Comparison of ENCODE assay signal across 34 cellular contexts in the genomic region with DNA sequence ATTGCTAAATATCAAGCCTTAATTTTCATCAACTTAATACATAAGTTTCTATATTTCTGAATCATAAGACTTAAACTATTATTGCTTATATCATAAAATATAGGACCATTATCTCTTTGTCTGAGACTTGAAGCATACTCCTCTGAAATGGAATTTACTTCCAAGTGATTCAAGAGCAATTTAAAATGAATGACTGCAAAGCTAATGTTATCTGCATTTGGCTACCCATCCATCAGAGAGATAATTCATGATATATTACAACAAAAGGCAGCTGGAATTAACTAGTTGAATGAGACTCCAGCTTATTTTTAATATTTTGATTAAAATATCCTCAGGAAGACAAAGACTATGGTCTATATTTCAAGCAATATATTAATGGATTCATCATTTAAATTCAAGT.
"Had no signal": no experiment of that assay in that cellular context is flagged by ENCODE, and none has a peak within 500 bp of the region (broad histone marks: within the 10 kb centered on the region; RNA-seq: fewer than 3 reads in every experiment).

No MANE protein-coding gene starts in this region.

- H3K9ac ChIP-seq: KMS-11 had no signal

- H3K4me3 ChIP-seq: MG63 had no signal

- H3K36me3 ChIP-seq: MG63 had no signal

- H3K4me2 ChIP-seq: KMS-11 had no signal

- H3K27ac ChIP-seq: KMS-11 had no signal

- DNase-seq: Karpas-422, Kasumi-1, MG63, MM.1S, MV-4-11, NCI-H1048, NCI-H1092, NCI-H1092 treated with DMSO at 0.1 percent for 48 hours, NCI-H1105, NCI-H1105 treated with DMSO at 0.1 percent for 48 hours, NCI-H1417, NCI-H1436, NCI-H1436 treated with DMSO at 0.1 percent for 48 hours, NCI-H146, NCI-H1694, NCI-H1694 treated with DMSO at 0.1 percent for 48 hours, NCI-H187, NCI-H187 treated with DMSO at 0.1 percent for 48 hours, NCI-H1930, NCI-H2029, NCI-H2029 treated with DMSO at 0.1 percent for 48 hours, NCI-H2081, NCI-H2081 treated with DMSO at 0.1 percent for 48 hours, NCI-H2107, NCI-H2171, NCI-H2171 treated with DMSO at 0.1 percent for 48 hours, NCI-H2227 treated with DMSO at 0.1 percent for 48 hours, NCI-H226, NCI-H345, NCI-H446, NCI-H446 treated with DMSO at 0.1 percent for 48 hours, NCI-H510A, NCI-H510A treated with DMSO at 0.1 percent for 48 hours had no signal

- H3K27me3 ChIP-seq: MG63 had no signal

- H3K9me3 ChIP-seq: MG63 had no signal
